ENCODE assay signal across 18 cellular contexts in genomic region chr15:63792584-63792983, GRCh38.
"Had no signal": no experiment of that assay in that cellular context is flagged by ENCODE, and none has a peak within 500 bp of the region (broad histone marks: within the 10 kb centered on the region; RNA-seq: fewer than 3 reads in every experiment).

No MANE protein-coding gene starts in this region.

- H3K27ac Mint-ChIP-seq: activated naive CD4-positive, alpha-beta T cell treated with anti-CD3 and anti-CD28 coated beads, Interleukin-2, amount 10 ng/mL, durations not matched to agents 7 days and 5 days had no signal

- H3K4me3 Mint-ChIP-seq: activated naive CD4-positive, alpha-beta T cell treated with anti-CD3 and anti-CD28 coated beads, Interleukin-2, amount 10 ng/mL, durations not matched to agents 7 days and 5 days; nephron; stimulated activated naive CD8-positive, alpha-beta T cell treated with anti-CD3 and anti-CD28 coated beads, Interleukin-15, Interleukin-2, amounts not matched to agents 100 ng/mL and 50 ng/mL, for 24 hours had no signal

- ATAC-seq: activated CD4-positive, CD25-positive, alpha-beta regulatory T cell treated with anti-CD3 and anti-CD28 coated beads, Interleukin-2, amount 50 U/mL, for 24 hours; esophagus mucosa; SK-N-SH treated with all-trans-retinoic acid at 6 μM for 48 hours had no signal

- DNase-seq: activated CD4-positive, alpha-beta T cell treated with anti-CD3 and anti-CD28 coated beads, Interleukin-2, amount 50 U/mL, for 1 hour; activated naive CD4-positive, alpha-beta T cell treated with anti-CD3 and anti-CD28 coated beads, Interleukin-2, amount 10 ng/mL, durations not matched to agents 7 days and 5 days; aorta; effector CD4-positive, alpha-beta T cell; heart right ventricle; kidney glomerular epithelial cell; nucleus accumbens; spleen; T-helper 1 cell; T1000; transverse colon had no signal

- H3K27me3 Mint-ChIP-seq: activated naive CD4-positive, alpha-beta T cell treated with anti-CD3 and anti-CD28 coated beads, Interleukin-2, amount 10 ng/mL, durations not matched to agents 7 days and 5 days; stimulated activated naive CD8-positive, alpha-beta T cell treated with anti-CD3 and anti-CD28 coated beads, Interleukin-15, Interleukin-2, amounts not matched to agents 100 ng/mL and 50 ng/mL, for 24 hours had no signal

- H3K4me3 ChIP-seq: heart right ventricle, spleen, suprapubic skin, transverse colon, vagina had no signal
